In the genomic region with DNA sequence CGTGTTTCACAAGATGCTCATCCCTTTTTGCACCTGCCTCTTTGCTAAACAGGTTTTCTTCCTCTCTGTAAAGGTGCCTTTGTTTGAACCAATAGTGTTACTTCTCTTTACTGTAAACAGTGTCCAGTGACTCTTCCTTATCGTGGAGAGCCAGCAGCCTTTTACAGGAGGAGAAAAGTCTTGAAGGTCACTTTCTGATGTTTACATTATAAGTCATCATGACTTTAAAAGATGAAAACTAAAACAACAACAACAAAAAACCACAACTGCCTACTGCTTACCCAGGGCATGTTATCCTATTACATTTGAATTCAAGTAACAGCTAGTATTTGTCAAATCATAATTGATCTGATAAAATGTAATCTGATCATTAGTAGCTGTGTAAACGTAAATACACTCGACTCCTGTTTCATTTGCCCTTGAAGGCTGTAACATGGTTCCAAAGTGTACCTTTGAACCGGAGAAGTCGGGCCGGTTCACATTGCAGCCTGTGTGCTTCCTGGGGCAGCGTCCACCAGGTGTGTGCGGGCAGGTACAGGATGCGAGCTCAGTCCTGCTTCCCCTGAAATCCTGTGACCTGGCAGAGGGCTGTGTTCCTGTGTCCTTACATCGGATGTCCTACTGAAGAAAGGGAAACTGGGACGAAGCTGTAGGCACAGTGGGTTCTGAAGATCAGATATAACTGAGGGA, we compare ENCODE assay signal across 9 cellular contexts.
DNase-seq lines count a peak whose midpoint lies in the region; ATAC-seq and TF ChIP-seq lines count a peak whose summit lies in the region.
"Had no signal": no experiment of that assay in that cellular context is flagged by ENCODE, and none has a peak within 500 bp of the region (broad histone marks: within the 10 kb centered on the region; RNA-seq: fewer than 3 reads in every experiment).

No MANE protein-coding gene starts in this region.

- peak overlapping the region; percentile 8; the same call in 1 of the 2 replicates for H3K4me2 ChIP-seq in HCT116 (ENCODE audit: low read length)

- DNase-seq in HCT116 (ENCODE audit: low read depth, low spot score): no peak
- peak; percentile 74 for DNase-seq in NCI-H2196 treated with DMSO at 0.1 percent for 48 hours (lab: John Stamatoyannopoulos, UW; ENCODE audit: unreplicated experiment)
- DNase-seq in breast epithelium (ENCODE audit: low spot score in 2 of 2): no peak
- DNase-seq in spleen: no peak
- no peak for DNase-seq in SHP77 treated with DMSO at 0.1 percent for 48 hours (lab: John Stamatoyannopoulos, UW)
- no peak for DNase-seq in NOMO-1 (lab: John Stamatoyannopoulos, UW; ENCODE audit: unreplicated experiment in 2 of 2)
- DNase-seq: activated naive CD8-positive, alpha-beta T cell treated with anti-CD3 and anti-CD28 coated beads, Interleukin-2, amount 50 U/mL, for 24 hours had no signal

- H3K27me3 ChIP-seq in HCT116 (ENCODE audit: insufficient read depth, low read length) (no peaks in the 10 kb centered on the region), breast epithelium (no peaks in the 10 kb centered on the region), spleen (replicated peaks in 1 of 7) (no peaks in the 10 kb centered on the region)

- no peaks in the 10 kb centered on the region for H3K9me3 ChIP-seq in HCT116 (ENCODE audit: control insufficient read depth in 1 of 2, insufficient read depth in 1 of 2, low read depth in 1 of 2, low read length in 2 of 2)
- no peaks in the 10 kb centered on the region for H3K9me3 ChIP-seq in breast epithelium
- no peaks in the 10 kb centered on the region for H3K9me3 ChIP-seq in spleen

- RAD21 ChIA-PET in HCT116 (lab: Charles Lee; ENCODE audit: low non-redundant PET in 1 of 2, low total read pairs in 2 of 2, uncharacterized antibody in 2 of 2, unreplicated experiment in 2 of 2): no interaction called here

- POLR2A ChIA-PET in HCT116 (lab: Charles Lee): no interaction called here

- CTCF ChIA-PET in HCT116 (lab: Charles Lee): no interaction called here

- no peak for TF ChIP-seq POLR2A in HCT116 (IDR thresholded peaks at IDR 0.05; ENCODE audit: borderline replicate concordance, extremely low read depth, insufficient read depth, insufficient read length)
- no peak for TF ChIP-seq POLR2A in breast epithelium (IDR thresholded peaks at IDR 0.05)
- TF ChIP-seq POLR2A in spleen (IDR thresholded peaks at IDR 0.05): no peak

- peak; percentile 62; the same call in 1 of the 2 replicates for ATAC-seq in HCT116
- ATAC-seq in GM21619 (IDR thresholded peaks at IDR 0.05; ENCODE audit: unreplicated experiment): no peak
- ATAC-seq in HG03108 (IDR thresholded peaks at IDR 0.05; ENCODE audit: unreplicated experiment): no peak
- ATAC-seq: activated naive CD8-positive, alpha-beta T cell treated with anti-CD3 and anti-CD28 coated beads, Interleukin-2, amount 50 U/mL, for 24 hours had no signal

- no peak overlapping the region for H3K9ac ChIP-seq in HCT116 (ENCODE audit: low read length)

- no peaks in the 10 kb centered on the region for H3K9me2 ChIP-seq in HCT116 (ENCODE audit: insufficient read depth)

- H4K20me1 ChIP-seq in HCT116 (ENCODE audit: insufficient read depth): 0 out of 2 replicates have a peak, but pooled peaks cover 4% of the 10 kb centered on the region

- no peak for TF ChIP-seq RAD21 in HCT116 (IDR thresholded peaks at IDR 0.05; ENCODE audit: low read depth)

- H3K27ac ChIP-seq in HCT116 (ENCODE audit: low read depth, low read length): peak overlapping the region; percentile 15; the same call in 1 of the 2 replicates
- H3K27ac ChIP-seq in breast epithelium: peak overlapping the region; percentile 30 to 36
- peak overlapping the region in 5 of 8 donors; percentile 7 to 57 (median 15) for H3K27ac ChIP-seq in spleen

- intact Hi-C loops in HCT116 (cut with micrococcal nuclease): no loop called here
- intact Hi-C loops in breast epithelium (cut with DNase I; ENCODE audit: low total_unique reads): no loop called here
- intact Hi-C loops in spleen (cut with DNase I; ENCODE audit: low total_unique reads): no loop called here

- TF ChIP-seq CTCF in HCT116 (IDR thresholded peaks at IDR 0.05 in 2 of 3, conservative IDR thresholded peaks at IDR 0.05 in 1 of 3; ENCODE audit: borderline replicate concordance in 1 of 3, insufficient read depth in 1 of 3, low read depth in 2 of 3, low read length in 2 of 3) (no peak), breast epithelium (IDR thresholded peaks at IDR 0.05) (no peak), spleen (IDR thresholded peaks at IDR 0.05 in 8 of 11, conservative IDR thresholded peaks at IDR 0.05 in 3 of 11) (no peak)

- peaks cover 19% of the 10 kb centered on the region in 2 experiments; a peak in 3 of 4 replicates for H3K4me1 ChIP-seq in HCT116 (ENCODE audit: control insufficient read depth in 1 of 2, insufficient read depth in 2 of 2, low read length in 2 of 2)
- H3K4me1 ChIP-seq in breast epithelium: no peaks in the 10 kb centered on the region
- H3K4me1 ChIP-seq in spleen: peaks cover 12 to 64% (median 29%) of the 10 kb centered on the region in 6 donors

- 68 to 79% (median 74%) methylated on average over 12 of the region's 12 CpGs for WGBS in spleen, 5 donors

- BruUV-seq in HCT116 (replicated peaks; lab: Mats Ljungman, UMichigan): no TSS peak

- H3K4me3 ChIP-seq in HCT116 (replicated peaks in 1 of 2; ENCODE audit: low read depth in 1 of 2, low read length in 2 of 2) (no peak overlapping the region), breast epithelium (peak overlapping the region in 1 of 3 donors; percentile 24), spleen (no peak overlapping the region)

- H3K36me3 ChIP-seq in HCT116 (ENCODE audit: control insufficient read depth in 1 of 2, insufficient read depth in 2 of 2, low read length in 2 of 2) (no peaks in the 10 kb centered on the region), breast epithelium (no peaks in the 10 kb centered on the region), spleen (no peaks in the 10 kb centered on the region)

- peaks cover 84% of the 10 kb centered on the region for H3K79me2 ChIP-seq in HCT116 (ENCODE audit: insufficient read depth, low read length)

- H2AFZ ChIP-seq in HCT116 (ENCODE audit: low read depth, low read length, poor library complexity, severe bottlenecking): no peak overlapping the region

TF ChIP-seq in HCT116, 20 proteins besides CTCF, POLR2A, EP300 and RAD21:
- TF ChIP-seq JUND (IDR thresholded peaks at IDR 0.05) (0 out of 2 replicates have a peak, but pooled peaks have one; percentile 33), ZFX (IDR thresholded peaks at IDR 0.05) (no peak), SP1 (IDR thresholded peaks at IDR 0.05; ENCODE audit: low read depth) (0 out of 2 replicates have a peak, but pooled peaks have one; percentile 17)
TF ChIP-seq in HCT116: peak in this region for 2.
